Comparison of ENCODE assay signal across 8 cellular contexts in genomic region chr1:226407199-226407496, GRCh38. TPM values are rescaled to one million over a fixed set of nuclear protein-coding genes. Genes with fewer than 3 reads are reported as not detected.
A peak's percentile ranks its signal among the peaks of the same experiment; 100 is the strongest.
DNase-seq lines count a peak whose midpoint lies in the region; ATAC-seq and TF ChIP-seq lines count a peak whose summit lies in the region.

No MANE protein-coding gene starts in this region.

- peaks cover 51% of the 10 kb centered on the region for H3K4me1 ChIP-seq in CD4-positive, alpha-beta memory T cell (ENCODE audit: insufficient read depth, low read length)
- H3K4me1 ChIP-seq in Karpas-422 (ENCODE audit: low read length) = peaks cover 61% of the 10 kb centered on the region
- H3K4me1 ChIP-seq in ectodermal cell (ENCODE audit: control insufficient read depth, insufficient read depth, low read length) = peaks cover 29% of the 10 kb centered on the region
- H3K4me1 ChIP-seq in neutrophil (ENCODE audit: control insufficient read depth in 1 of 2, insufficient read depth in 1 of 2, low read depth in 1 of 2, low read length in 1 of 2) = peaks cover 15 to 29% of the 10 kb centered on the region in 2 experiments
- no peaks in the 10 kb centered on the region for H3K4me1 ChIP-seq in foreskin keratinocyte

- H3K9me3 Mint-ChIP-seq in CD4-positive, alpha-beta memory T cell = peaks cover 0 to 5% (median 0%) of the 10 kb centered on the region in 8 donors

- no peaks in the 10 kb centered on the region for H3K27me3 ChIP-seq in CD4-positive, alpha-beta memory T cell (ENCODE audit: insufficient read depth, low read length)
- H3K27me3 ChIP-seq in Karpas-422 (ENCODE audit: low read length) (no peaks in the 10 kb centered on the region), ectodermal cell (ENCODE audit: control insufficient read depth, insufficient read depth, low read length, poor library complexity, severe bottlenecking) (no peaks in the 10 kb centered on the region), neutrophil (no peaks in the 10 kb centered on the region), foreskin keratinocyte (no peaks in the 10 kb centered on the region)

- H3K27me3 Mint-ChIP-seq in CD4-positive, alpha-beta memory T cell = no peaks in the 10 kb centered on the region

- peak overlapping the region; percentile 89 for H3K4me2 ChIP-seq in Karpas-422 (ENCODE audit: low read depth, low read length, poor library complexity, severe bottlenecking)

- peaks cover 56% of the 10 kb centered on the region for H3K79me2 ChIP-seq in Karpas-422 (ENCODE audit: low read length)

- POLR2A ChIA-PET in CD4-positive, alpha-beta memory T cell (lab: Charles Lee; ENCODE audit: partially characterized antibody) = interaction anchor here (0.6 to 3.5 kb wide), 20 partner anchors 7 to 939 kb away, joined by 3 to 60 read pairs (median 4); partner anchors contain the start of genes COQ8A, H3-3A, ITPKB and LIN9

- peak overlapping the region; percentile 78 for H3K9ac ChIP-seq in Karpas-422 (ENCODE audit: low read length)

- H3K4me1 Mint-ChIP-seq in CD4-positive, alpha-beta memory T cell = peaks cover 37 to 65% (median 47%) of the 10 kb centered on the region in 4 donors

- H3K4me3 ChIP-seq in CD4-positive, alpha-beta memory T cell (ENCODE audit: low read length in 2 of 2) = peak overlapping the region; percentile 68 to 83
- H3K4me3 ChIP-seq in Karpas-422 (ENCODE audit: low read length) (peak overlapping the region; percentile 83), ectodermal cell (ENCODE audit: insufficient read depth, low read depth, low read length) (peak overlapping the region; percentile 80), neutrophil (ENCODE audit: low read depth in 1 of 2, low read length in 1 of 2) (peak overlapping the region; percentile 88 to 89)

- H3K36me3 Mint-ChIP-seq in CD4-positive, alpha-beta memory T cell = peaks cover 6 to 23% of the 10 kb centered on the region in 2 donors

- CTCF ChIA-PET in CD4-positive, alpha-beta memory T cell (lab: Charles Lee; ENCODE audit: partially characterized antibody) = interaction anchor here (0.6 to 5.3 kb wide), 13 partner anchors 9 to 281 kb away, joined by 3 to 41 read pairs (median 11); partner anchors contain the start of gene LIN9

- peak overlapping the region; percentile 90 to 98 (median 96) for H3K27ac Mint-ChIP-seq in CD4-positive, alpha-beta memory T cell

- H3K4me3 Mint-ChIP-seq in CD4-positive, alpha-beta memory T cell = peak overlapping the region; percentile 94 to 99 (median 98)

- DNase-seq in CD4-positive, alpha-beta memory T cell = peak in 3 of 5 donors; percentile 47 to 53 (median 47)
- no peak for DNase-seq in Karpas-422
- DNase-seq in NCI-H69 (lab: John Stamatoyannopoulos, UW) = no peak
- no peak for DNase-seq in foreskin keratinocyte
- no peak for DNase-seq in posterior vena cava (ENCODE audit: low spot score)

- H3K9me2 ChIP-seq in Karpas-422 (replicated peaks; ENCODE audit: insufficient read depth, low read length) = no peaks in the 10 kb centered on the region

- ATAC-seq in GM21529 (IDR thresholded peaks at IDR 0.05; ENCODE audit: unreplicated experiment) (no peak), foreskin keratinocyte (no peak)

- H3K36me3 ChIP-seq in CD4-positive, alpha-beta memory T cell (ENCODE audit: insufficient read depth, low read length) = peaks cover 2% of the 10 kb centered on the region
- H3K36me3 ChIP-seq in Karpas-422 (ENCODE audit: insufficient read depth, low read length) (peaks cover 29% of the 10 kb centered on the region), ectodermal cell (ENCODE audit: control insufficient read depth, insufficient read depth, low read length) (peaks cover under 1% of the 10 kb centered on the region), neutrophil (peaks cover 1% of the 10 kb centered on the region)

- H4K20me1 ChIP-seq in Karpas-422 (ENCODE audit: insufficient read depth, low read depth, low read length) = peaks cover 49% of the 10 kb centered on the region

- peak overlapping the region; percentile 76 for H3K27ac ChIP-seq in CD4-positive, alpha-beta memory T cell (ENCODE audit: low read depth, low read length)
- peak overlapping the region; percentile 96 for H3K27ac ChIP-seq in Karpas-422 (ENCODE audit: low read length)
- peak overlapping the region; percentile 88 for H3K27ac ChIP-seq in ectodermal cell (ENCODE audit: insufficient read depth, low read depth, low read length, poor library complexity, severe bottlenecking)
- H3K27ac ChIP-seq in neutrophil = peak overlapping the region; percentile 77
- no peak overlapping the region for H3K27ac ChIP-seq in foreskin keratinocyte

- TF ChIP-seq CTCF in neutrophil (IDR thresholded peaks at IDR 0.05) (no peak), foreskin keratinocyte (conservative IDR thresholded peaks at IDR 0.05) (no peak)

- no peaks in the 10 kb centered on the region for H3K9me3 ChIP-seq in CD4-positive, alpha-beta memory T cell (ENCODE audit: control insufficient read depth in 1 of 2, low read length in 2 of 2)
- no peaks in the 10 kb centered on the region for H3K9me3 ChIP-seq in Karpas-422 (ENCODE audit: low read length)
- H3K9me3 ChIP-seq in ectodermal cell (ENCODE audit: control insufficient read depth, low read length) = no peaks in the 10 kb centered on the region
- no peaks in the 10 kb centered on the region for H3K9me3 ChIP-seq in neutrophil

- intact Hi-C loops in CD4-positive, alpha-beta memory T cell (cut with micrococcal nuclease) = loop anchor here (5.0 kb wide), 3 partner anchors 100 to 1155 kb away; partner anchors contain the start of genes ACBD3, LIN9 and ZNF678
- intact Hi-C loops in posterior vena cava (cut with DNase I) = no loop called here

- 0% methylated on average over 2 to 4 of the region's 4 CpGs for WGBS in ectodermal cell, 2 experiments

- H2AFZ ChIP-seq in Karpas-422 (ENCODE audit: low read length) = no peak overlapping the region

RNA-seq across cellular contexts. Expression of gene PARP1, which starts 0.7 kb away (rescaled TPM):
- total RNA-seq in CD4-positive, alpha-beta memory T cell = 100 to 1,000 TPM; 120 to 129 TPM
- polyA plus RNA-seq in CD4-positive, alpha-beta memory T cell = 100 to 1,000 TPM in 1 of 2 donors, 10 to 100 TPM in 1; 73.0 to 148 TPM
- total RNA-seq in Karpas-422 (2014; rRNA removed; shearing (Covaris generic); ENCODE audit: low replicate concordance) = 298 and 586 TPM in 2 replicates
- polyA plus RNA-seq in ectodermal cell (2013, experiment 1 of 4) = 289 TPM
- polyA plus RNA-seq in ectodermal cell (2013, experiment 2 of 4) = 268 TPM
- polyA plus RNA-seq in ectodermal cell (2013, experiment 3 of 4) = 203 TPM
- polyA plus RNA-seq in ectodermal cell (2013, experiment 4 of 4) = 214 TPM
- total RNA-seq in foreskin keratinocyte (114 and 122 TPM in 2 replicates), posterior vena cava (10 to 100 TPM; 41.1 to 45.6 TPM)
- polyA plus RNA-seq in foreskin keratinocyte = 56.7 and 64.6 TPM in 2 replicates

Comparison
In these comparisons a context has a peak if more than half of its experiments do, and no peak if none do; other contexts are left out.
1. DNase-seq: peak in CD4-positive, alpha-beta memory T cell (3 of 5); none in Karpas-422 (single experiment), NCI-H69 (single experiment), foreskin keratinocyte (0 of 2) and posterior vena cava (single experiment).
2. Peak in every context shown above with its lines, with median percentiles within 50 percentile points of each other: H3K4me3 ChIP-seq.